Comparison of ENCODE assay signal across 14 cellular contexts in genomic region chr2:11647834-11648600, GRCh38. TPM values are rescaled to one million over a fixed set of nuclear protein-coding genes. Genes with fewer than 3 reads are reported as not detected.
DNase-seq lines count a peak whose midpoint lies in the region; ATAC-seq, FAIRE-seq and TF ChIP-seq lines count a peak whose summit lies in the region.
"Had no signal": no experiment of that assay in that cellular context is flagged by ENCODE, and none has a peak within 500 bp of the region (broad histone marks: within the 10 kb centered on the region; RNA-seq: fewer than 3 reads in every experiment).

No MANE protein-coding gene starts in this region.

- H3K4me3 ChIP-seq in bronchial epithelial cell (ENCODE audit: low read depth, low read length), result no peak overlapping the region
- H3K4me3 ChIP-seq in kidney epithelial cell (ENCODE audit: low read depth, low read length), result no peak overlapping the region
- H3K4me3 ChIP-seq: colonic mucosa, heart left ventricle, SK-N-MC, tibial artery had no signal

- H3K27ac Mint-ChIP-seq in naive thymus-derived CD8-positive, alpha-beta T cell, result no peak overlapping the region

- no peak for TF ChIP-seq EP300 in Ishikawa (IDR thresholded peaks at IDR 0.05; ENCODE audit: borderline replicate concordance)

- DNase-seq in Ammon's horn (ENCODE audit: low spot score) (peak; percentile 28), bronchial epithelial cell (ENCODE audit: low read depth) (peak; percentile 26), kidney epithelial cell (ENCODE audit: low read depth) (no peak), GM19240 (ENCODE audit: insufficient read length, low spot score) (no peak)
- no peak for DNase-seq in naive thymus-derived CD8-positive, alpha-beta T cell
- DNase-seq: activated CD4-positive, alpha-beta T cell treated with anti-CD3 and anti-CD28 coated beads for 48 hours; colonic mucosa; heart left ventricle; NCI-H526 treated with DMSO at 0.1 percent for 48 hours; tibial artery had no signal

- H3K27me3 ChIP-seq in bronchial epithelial cell (ENCODE audit: control insufficient read depth, insufficient read depth, low read length) (peaks cover 8% of the 10 kb centered on the region), kidney epithelial cell (ENCODE audit: control insufficient read depth, insufficient read depth, low read length) (peaks cover 3% of the 10 kb centered on the region)
- H3K27me3 ChIP-seq: colonic mucosa, heart left ventricle, tibial artery had no signal

- H3K27me3 Mint-ChIP-seq in naive thymus-derived CD8-positive, alpha-beta T cell, result peaks cover 0 to 16% (median 4%) of the 10 kb centered on the region in 5 donors

- TF ChIP-seq POLR2A in GM18505 (IDR thresholded peaks at IDR 0.05; ENCODE audit: borderline replicate concordance, extremely low read depth, insufficient read depth, insufficient read length), result no peak

- no peak for FAIRE-seq in bronchial epithelial cell (lab: Jason Lieb, UNC)

- no peaks in the 10 kb centered on the region for H3K36me3 Mint-ChIP-seq in naive thymus-derived CD8-positive, alpha-beta T cell

- H3K36me3 ChIP-seq in bronchial epithelial cell (ENCODE audit: control insufficient read depth, insufficient read depth, low read length) (no peaks in the 10 kb centered on the region), kidney epithelial cell (ENCODE audit: control insufficient read depth, insufficient read depth, low read length) (no peaks in the 10 kb centered on the region)
- H3K36me3 ChIP-seq: colonic mucosa, tibial artery had no signal

- no peak overlapping the region for H3K4me3 Mint-ChIP-seq in naive thymus-derived CD8-positive, alpha-beta T cell

- POLR2A ChIA-PET in naive thymus-derived CD8-positive, alpha-beta T cell (lab: Charles Lee), result no interaction called here

- TF ChIP-seq CTCF in bronchial epithelial cell (IDR thresholded peaks at IDR 0.05; ENCODE audit: insufficient read depth, low read length, severe bottlenecking) (peak; percentile 43), kidney epithelial cell (IDR thresholded peaks at IDR 0.05; ENCODE audit: insufficient read depth, low read length, poor library complexity, severe bottlenecking) (peak; percentile 21)

- no peak for ATAC-seq in GM18858 (IDR thresholded peaks at IDR 0.05; ENCODE audit: unreplicated experiment)
- ATAC-seq in naive thymus-derived CD8-positive, alpha-beta T cell, result no peak
- ATAC-seq in GM18505 (IDR thresholded peaks at IDR 0.05; ENCODE audit: unreplicated experiment), result no peak
- ATAC-seq: heart left ventricle had no signal

- H3K9me3 Mint-ChIP-seq in naive thymus-derived CD8-positive, alpha-beta T cell, result no peaks in the 10 kb centered on the region

- no peaks in the 10 kb centered on the region for H3K4me1 Mint-ChIP-seq in naive thymus-derived CD8-positive, alpha-beta T cell

- TF ChIP-seq RAD21 in Ishikawa (IDR thresholded peaks at IDR 0.05; ENCODE audit: low read depth), result peak; percentile 67

TF ChIP-seq in Ishikawa, 13 proteins besides CTCF, POLR2A, EP300 and RAD21:
- TF ChIP-seq TCF12 (IDR thresholded peaks at IDR 0.05; ENCODE audit: low read depth), result no peak
- TF ChIP-seq REST (IDR thresholded peaks at IDR 0.05; ENCODE audit: low read depth), result no peak
- no peak for TF ChIP-seq CREB1 (IDR thresholded peaks at IDR 0.05; ENCODE audit: low read depth)
- no peak for TF ChIP-seq NFIC (IDR thresholded peaks at IDR 0.05)
- no peak for TF ChIP-seq EGR1 (IDR thresholded peaks at IDR 0.05)
- no peak for TF ChIP-seq TEAD4 (IDR thresholded peaks at IDR 0.05)
- no peak for TF ChIP-seq USF1 (IDR thresholded peaks at IDR 0.05)
- no peak for TF ChIP-seq YY1 (IDR thresholded peaks at IDR 0.05; ENCODE audit: low read depth)
- TF ChIP-seq TAF1 (IDR thresholded peaks at IDR 0.05; ENCODE audit: low read depth), result no peak
- no peak for TF ChIP-seq MAX (IDR thresholded peaks at IDR 0.05)
- TF ChIP-seq ZBTB7A (IDR thresholded peaks at IDR 0.05; ENCODE audit: low read depth), result no peak
- no peak for TF ChIP-seq CEBPB (IDR thresholded peaks at IDR 0.05)
- no peak for TF ChIP-seq FOXM1 (IDR thresholded peaks at IDR 0.05; ENCODE audit: borderline replicate concordance, low read depth)

RNA-seq across cellular contexts. Expression of gene NTSR2, which starts 22.0 kb away (rescaled TPM):
- not detected in 2 replicates for total RNA-seq in bronchial epithelial cell
- not detected in 2 replicates for total RNA-seq in kidney epithelial cell
- total RNA-seq in naive thymus-derived CD8-positive, alpha-beta T cell, result not detected
- not detected for polyA plus RNA-seq in naive thymus-derived CD8-positive, alpha-beta T cell
- total RNA-seq: colonic mucosa had no signal

Comparison
In these comparisons a context has a peak if more than half of its experiments do, and no peak if none do; other contexts are left out.
1. DNase-seq: peak in Ammon's horn (single experiment) and bronchial epithelial cell (single experiment); none in kidney epithelial cell (single experiment), GM19240 (single experiment) and naive thymus-derived CD8-positive, alpha-beta T cell (0 of 10).